Comparison of ENCODE assay signal across 1 cellular context in the genomic region with DNA sequence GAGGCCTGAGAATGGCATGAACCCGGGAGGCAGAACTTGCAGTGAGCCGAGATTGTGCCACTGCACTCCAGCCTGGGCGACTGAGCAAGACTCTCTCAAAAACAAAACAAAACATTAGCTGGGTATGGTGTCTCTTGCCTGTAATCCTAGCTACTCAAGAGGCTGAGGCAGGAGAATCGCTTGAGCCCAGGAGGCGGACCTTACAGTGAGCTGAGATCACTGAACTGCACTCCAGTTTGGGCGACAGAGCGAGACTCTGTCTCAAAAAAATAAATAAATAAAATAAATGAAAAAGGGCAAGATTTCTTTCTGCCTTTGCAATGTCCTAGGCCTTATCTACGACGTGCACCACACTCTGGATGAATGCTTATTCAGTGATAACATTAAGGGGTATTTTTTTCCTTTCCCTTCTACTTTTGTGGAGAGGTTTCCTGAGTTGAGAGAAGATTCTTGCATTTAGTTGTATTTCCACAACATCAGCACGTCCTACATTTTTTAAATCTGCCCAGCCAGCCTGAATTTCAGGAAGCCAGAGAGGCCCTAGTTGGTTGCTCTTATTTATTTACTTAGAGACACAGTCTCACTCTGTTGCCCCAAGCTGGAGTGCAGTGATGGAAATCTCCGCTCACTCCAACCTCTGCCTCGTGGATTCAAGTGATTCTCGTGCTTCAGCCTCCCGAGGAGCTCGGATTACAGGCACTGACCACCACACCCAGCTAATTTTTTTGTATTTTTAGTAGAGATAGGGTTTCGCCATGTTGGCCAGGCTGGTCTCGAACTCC.
TF ChIP-seq lines count a peak whose summit lies in the region.

No MANE protein-coding gene starts in this region.

TF ChIP-seq in K562, 482 proteins besides CTCF, POLR2A, EP300 and RAD21 (continued from another document):
- TF ChIP-seq, protein P1, sequence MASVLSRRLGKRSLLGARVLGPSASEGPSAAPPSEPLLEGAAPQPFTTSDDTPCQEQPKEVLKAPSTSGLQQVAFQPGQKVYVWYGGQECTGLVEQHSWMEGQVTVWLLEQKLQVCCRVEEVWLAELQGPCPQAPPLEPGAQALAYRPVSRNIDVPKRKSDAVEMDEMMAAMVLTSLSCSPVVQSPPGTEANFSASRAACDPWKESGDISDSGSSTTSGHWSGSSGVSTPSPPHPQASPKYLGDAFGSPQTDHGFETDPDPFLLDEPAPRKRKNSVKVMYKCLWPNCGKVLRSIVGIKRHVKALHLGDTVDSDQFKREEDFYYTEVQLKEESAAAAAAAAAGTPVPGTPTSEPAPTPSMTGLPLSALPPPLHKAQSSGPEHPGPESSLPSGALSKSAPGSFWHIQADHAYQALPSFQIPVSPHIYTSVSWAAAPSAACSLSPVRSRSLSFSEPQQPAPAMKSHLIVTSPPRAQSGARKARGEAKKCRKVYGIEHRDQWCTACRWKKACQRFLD (CRISPR knock-in tag; IDR thresholded peaks at IDR 0.05) = no peak
- TF ChIP-seq U2AF2 (optimal IDR thresholded peaks at IDR 0.05; ENCODE audit: low read depth, low read length) (no peak), HMG20A (CRISPR knock-in tag; conservative IDR thresholded peaks at IDR 0.05) (no peak), LARP7 (IDR thresholded peaks at IDR 0.05) (no peak), GATAD2B (IDR thresholded peaks at IDR 0.05; ENCODE audit: borderline replicate concordance) (no peak), MTA2 (IDR thresholded peaks at IDR 0.05; ENCODE audit: low read depth) (peak; percentile 69), ARID1B (IDR thresholded peaks at IDR 0.05) (peak; percentile 85), NFE2L1 (tag; IDR thresholded peaks at IDR 0.05; ENCODE audit: borderline replicate concordance, low read depth) (no peak), NFIX (CRISPR knock-in tag; IDR thresholded peaks at IDR 0.05; ENCODE audit: low read depth) (no peak), GTF2F1 (IDR thresholded peaks at IDR 0.05; ENCODE audit: low read depth, low read length) (no peak), ZNF707 (CRISPR knock-in tag; conservative IDR thresholded peaks at IDR 0.05) (no peak), HNRNPUL1 (IDR thresholded peaks at IDR 0.05; ENCODE audit: low read length) (no peak), FOXM1 (IDR thresholded peaks at IDR 0.05; ENCODE audit: low read depth) (peak; percentile 56; the same call in 1 of the 2 replicates), FOXM1 (CRISPR knock-in tag; IDR thresholded peaks at IDR 0.05; ENCODE audit: low read depth) (no peak), ZBTB1 (CRISPR knock-in tag; IDR thresholded peaks at IDR 0.05; ENCODE audit: borderline replicate concordance, low read depth) (no peak), KLF1 (tag; IDR thresholded peaks at IDR 0.05) (no peak), IRF2 (CRISPR knock-in tag; IDR thresholded peaks at IDR 0.05) (no peak), ZNF384 (IDR thresholded peaks at IDR 0.05; ENCODE audit: low read depth, low read length) (peak; percentile 40; the same call in 1 of the 2 replicates), PPARD (CRISPR knock-in tag; IDR thresholded peaks at IDR 0.05) (no peak), SNIP1 (IDR thresholded peaks at IDR 0.05; ENCODE audit: low read depth) (no peak), SMAD2 (IDR thresholded peaks at IDR 0.05; ENCODE audit: low read depth, low read length) (no peak), ZNF274 (IDR thresholded peaks at IDR 0.05; ENCODE audit: borderline replicate concordance, low read depth, low read length) (no peak), SMARCA5 (IDR thresholded peaks at IDR 0.05) (no peak), MED1 (CRISPR knock-in tag; IDR thresholded peaks at IDR 0.05; ENCODE audit: borderline replicate concordance) (no peak), ARNT (IDR thresholded peaks at IDR 0.05) (no peak), ZNF324 (CRISPR knock-in tag; IDR thresholded peaks at IDR 0.05) (no peak), ZFPM2 (CRISPR knock-in tag; IDR thresholded peaks at IDR 0.05) (no peak), RBM22 (IDR thresholded peaks at IDR 0.05; ENCODE audit: low read depth, low read length, poor library complexity, severe bottlenecking) (no peak)
- TF ChIP-seq, protein P2, sequence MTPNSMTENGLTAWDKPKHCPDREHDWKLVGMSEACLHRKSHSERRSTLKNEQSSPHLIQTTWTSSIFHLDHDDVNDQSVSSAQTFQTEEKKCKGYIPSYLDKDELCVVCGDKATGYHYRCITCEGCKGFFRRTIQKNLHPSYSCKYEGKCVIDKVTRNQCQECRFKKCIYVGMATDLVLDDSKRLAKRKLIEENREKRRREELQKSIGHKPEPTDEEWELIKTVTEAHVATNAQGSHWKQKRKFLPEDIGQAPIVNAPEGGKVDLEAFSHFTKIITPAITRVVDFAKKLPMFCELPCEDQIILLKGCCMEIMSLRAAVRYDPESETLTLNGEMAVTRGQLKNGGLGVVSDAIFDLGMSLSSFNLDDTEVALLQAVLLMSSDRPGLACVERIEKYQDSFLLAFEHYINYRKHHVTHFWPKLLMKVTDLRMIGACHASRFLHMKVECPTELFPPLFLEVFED (CRISPR knock-in tag; conservative IDR thresholded peaks at IDR 0.05) = no peak
- TF ChIP-seq, protein P3, sequence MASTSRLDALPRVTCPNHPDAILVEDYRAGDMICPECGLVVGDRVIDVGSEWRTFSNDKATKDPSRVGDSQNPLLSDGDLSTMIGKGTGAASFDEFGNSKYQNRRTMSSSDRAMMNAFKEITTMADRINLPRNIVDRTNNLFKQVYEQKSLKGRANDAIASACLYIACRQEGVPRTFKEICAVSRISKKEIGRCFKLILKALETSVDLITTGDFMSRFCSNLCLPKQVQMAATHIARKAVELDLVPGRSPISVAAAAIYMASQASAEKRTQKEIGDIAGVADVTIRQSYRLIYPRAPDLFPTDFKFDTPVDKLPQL (IDR thresholded peaks at IDR 0.05; ENCODE audit: extremely low read depth, insufficient read length) = no peak
- TF ChIP-seq, protein P4, sequence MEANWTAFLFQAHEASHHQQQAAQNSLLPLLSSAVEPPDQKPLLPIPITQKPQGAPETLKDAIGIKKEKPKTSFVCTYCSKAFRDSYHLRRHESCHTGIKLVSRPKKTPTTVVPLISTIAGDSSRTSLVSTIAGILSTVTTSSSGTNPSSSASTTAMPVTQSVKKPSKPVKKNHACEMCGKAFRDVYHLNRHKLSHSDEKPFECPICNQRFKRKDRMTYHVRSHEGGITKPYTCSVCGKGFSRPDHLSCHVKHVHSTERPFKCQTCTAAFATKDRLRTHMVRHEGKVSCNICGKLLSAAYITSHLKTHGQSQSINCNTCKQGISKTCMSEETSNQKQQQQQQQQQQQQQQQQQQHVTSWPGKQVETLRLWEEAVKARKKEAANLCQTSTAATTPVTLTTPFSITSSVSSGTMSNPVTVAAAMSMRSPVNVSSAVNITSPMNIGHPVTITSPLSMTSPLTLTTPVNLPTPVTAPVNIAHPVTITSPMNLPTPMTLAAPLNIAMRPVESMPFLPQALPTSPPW (CRISPR knock-in tag; IDR thresholded peaks at IDR 0.05) = 0 out of 2 replicates have a peak, but pooled peaks have one; percentile 18
- TF ChIP-seq, protein P5, sequence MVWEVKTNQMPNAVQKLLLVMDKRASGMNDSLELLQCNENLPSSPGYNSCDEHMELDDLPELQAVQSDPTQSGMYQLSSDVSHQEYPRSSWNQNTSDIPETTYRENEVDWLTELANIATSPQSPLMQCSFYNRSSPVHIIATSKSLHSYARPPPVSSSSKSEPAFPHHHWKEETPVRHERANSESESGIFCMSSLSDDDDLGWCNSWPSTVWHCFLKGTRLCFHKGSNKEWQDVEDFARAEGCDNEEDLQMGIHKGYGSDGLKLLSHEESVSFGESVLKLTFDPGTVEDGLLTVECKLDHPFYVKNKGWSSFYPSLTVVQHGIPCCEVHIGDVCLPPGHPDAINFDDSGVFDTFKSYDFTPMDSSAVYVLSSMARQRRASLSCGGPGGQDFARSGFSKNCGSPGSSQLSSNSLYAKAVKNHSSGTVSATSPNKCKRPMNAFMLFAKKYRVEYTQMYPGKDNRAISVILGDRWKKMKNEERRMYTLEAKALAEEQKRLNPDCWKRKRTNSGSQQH (CRISPR knock-in tag; IDR thresholded peaks at IDR 0.05) = no peak
- TF ChIP-seq, protein P6, sequence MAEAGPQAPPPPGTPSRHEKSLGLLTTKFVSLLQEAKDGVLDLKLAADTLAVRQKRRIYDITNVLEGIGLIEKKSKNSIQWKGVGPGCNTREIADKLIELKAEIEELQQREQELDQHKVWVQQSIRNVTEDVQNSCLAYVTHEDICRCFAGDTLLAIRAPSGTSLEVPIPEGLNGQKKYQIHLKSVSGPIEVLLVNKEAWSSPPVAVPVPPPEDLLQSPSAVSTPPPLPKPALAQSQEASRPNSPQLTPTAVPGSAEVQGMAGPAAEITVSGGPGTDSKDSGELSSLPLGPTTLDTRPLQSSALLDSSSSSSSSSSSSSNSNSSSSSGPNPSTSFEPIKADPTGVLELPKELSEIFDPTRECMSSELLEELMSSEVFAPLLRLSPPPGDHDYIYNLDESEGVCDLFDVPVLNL (CRISPR knock-in tag; IDR thresholded peaks at IDR 0.05; ENCODE audit: low read depth) = no peak
- TF ChIP-seq, protein P7, sequence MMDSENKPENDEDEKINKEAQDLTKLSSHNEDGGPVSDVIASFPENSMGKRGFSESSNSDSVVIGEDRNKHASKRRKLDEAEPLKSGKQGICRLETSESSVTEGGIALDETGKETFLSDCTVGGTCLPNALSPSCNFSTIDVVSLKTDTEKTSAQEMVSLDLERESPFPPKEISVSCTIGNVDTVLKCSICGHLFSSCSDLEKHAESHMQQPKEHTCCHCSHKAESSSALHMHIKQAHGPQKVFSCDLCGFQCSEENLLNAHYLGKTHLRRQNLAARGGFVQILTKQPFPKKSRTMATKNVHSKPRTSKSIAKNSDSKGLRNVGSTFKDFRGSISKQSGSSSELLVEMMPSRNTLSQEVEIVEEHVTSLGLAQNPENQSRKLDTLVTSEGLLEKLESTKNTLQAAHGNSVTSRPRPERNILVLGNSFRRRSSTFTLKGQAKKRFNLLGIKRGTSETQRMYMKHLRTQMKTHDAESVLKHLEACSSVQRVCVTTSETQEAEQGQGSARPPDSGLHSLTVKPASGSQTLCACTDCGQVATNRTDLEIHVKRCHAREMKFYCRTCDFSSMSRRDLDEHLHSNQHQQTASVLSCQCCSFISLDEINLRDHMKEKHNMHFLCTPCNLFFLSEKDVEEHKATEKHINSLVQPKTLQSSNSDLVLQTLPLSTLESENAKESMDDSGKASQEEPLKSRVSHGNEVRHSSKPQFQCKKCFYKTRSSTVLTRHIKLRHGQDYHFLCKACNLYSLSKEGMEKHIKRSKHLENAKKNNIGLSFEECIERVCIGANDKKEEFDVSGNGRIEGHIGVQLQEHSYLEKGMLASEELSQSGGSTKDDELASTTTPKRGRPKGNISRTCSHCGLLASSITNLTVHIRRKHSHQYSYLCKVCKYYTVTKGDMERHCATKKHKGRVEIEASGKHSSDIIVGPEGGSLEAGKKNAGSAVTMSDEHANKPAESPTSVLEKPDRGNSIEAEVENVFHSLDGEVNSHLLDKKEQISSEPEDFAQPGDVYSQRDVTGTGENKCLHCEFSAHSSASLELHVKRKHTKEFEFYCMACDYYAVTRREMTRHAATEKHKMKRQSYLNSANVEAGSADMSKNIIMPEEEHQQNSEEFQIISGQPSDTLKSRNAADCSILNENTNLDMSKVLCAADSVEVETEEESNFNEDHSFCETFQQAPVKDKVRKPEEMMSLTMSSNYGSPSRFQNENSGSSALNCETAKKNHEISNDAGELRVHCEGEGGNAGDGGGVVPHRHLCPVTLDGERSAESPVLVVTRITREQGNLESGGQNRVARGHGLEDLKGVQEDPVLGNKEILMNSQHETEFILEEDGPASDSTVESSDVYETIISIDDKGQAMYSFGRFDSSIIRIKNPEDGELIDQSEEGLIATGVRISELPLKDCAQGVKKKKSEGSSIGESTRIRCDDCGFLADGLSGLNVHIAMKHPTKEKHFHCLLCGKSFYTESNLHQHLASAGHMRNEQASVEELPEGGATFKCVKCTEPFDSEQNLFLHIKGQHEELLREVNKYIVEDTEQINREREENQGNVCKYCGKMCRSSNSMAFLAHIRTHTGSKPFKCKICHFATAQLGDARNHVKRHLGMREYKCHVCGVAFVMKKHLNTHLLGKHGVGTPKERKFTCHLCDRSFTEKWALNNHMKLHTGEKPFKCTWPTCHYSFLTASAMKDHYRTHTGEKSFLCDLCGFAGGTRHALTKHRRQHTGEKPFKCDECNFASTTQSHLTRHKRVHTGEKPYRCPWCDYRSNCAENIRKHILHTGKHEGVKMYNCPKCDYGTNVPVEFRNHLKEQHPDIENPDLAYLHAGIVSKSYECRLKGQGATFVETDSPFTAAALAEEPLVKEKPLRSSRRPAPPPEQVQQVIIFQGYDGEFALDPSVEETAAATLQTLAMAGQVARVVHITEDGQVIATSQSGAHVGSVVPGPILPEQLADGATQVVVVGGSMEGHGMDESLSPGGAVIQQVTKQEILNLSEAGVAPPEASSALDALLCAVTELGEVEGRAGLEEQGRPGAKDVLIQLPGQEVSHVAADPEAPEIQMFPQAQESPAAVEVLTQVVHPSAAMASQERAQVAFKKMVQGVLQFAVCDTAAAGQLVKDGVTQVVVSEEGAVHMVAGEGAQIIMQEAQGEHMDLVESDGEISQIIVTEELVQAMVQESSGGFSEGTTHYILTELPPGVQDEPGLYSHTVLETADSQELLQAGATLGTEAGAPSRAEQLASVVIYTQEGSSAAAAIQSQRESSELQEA (IDR thresholded peaks at IDR 0.05; ENCODE audit: low read depth) = no peak
